26 cellular contexts compared by ENCODE assay signal in the genomic region with DNA sequence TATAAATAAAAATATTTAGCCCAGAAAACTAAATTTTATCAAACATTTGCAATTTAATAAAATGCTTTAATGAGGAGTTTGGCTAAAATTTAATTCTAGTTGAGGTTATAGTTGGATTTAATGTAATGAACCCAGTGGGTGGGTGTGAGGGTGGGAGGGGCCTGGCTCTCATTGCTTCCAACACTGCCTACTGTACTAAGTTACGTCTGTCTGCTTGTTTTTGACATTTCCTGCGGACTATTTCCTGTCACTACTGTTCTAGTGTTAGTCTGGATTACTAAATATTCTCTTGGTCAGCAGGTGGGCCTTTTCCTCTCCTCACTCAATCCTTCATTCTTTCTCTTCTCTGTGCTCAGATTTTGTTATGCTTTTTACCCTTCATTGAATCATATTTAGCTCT.
"Had no signal": no experiment of that assay in that cellular context is flagged by ENCODE, and none has a peak within 500 bp of the region (broad histone marks: within the 10 kb centered on the region; RNA-seq: fewer than 3 reads in every experiment).

No MANE protein-coding gene starts in this region.

- DNase-seq: activated CD4-positive, alpha-beta T cell treated with anti-CD3 and anti-CD28 coated beads for 36 hours; activated CD4-positive, alpha-beta T cell treated with anti-CD3 and anti-CD28 coated beads, Interleukin-2, amount 10 ng/mL, durations not matched to agents 7 days and 5 days; activated CD4-positive, alpha-beta T cell treated with anti-CD3 and anti-CD28 coated beads, Interleukin-2, amount 50 U/mL, for 48 hours; activated CD8-positive, alpha-beta T cell treated with anti-CD3 and anti-CD28 coated beads, Interleukin-2, amount 10 ng/mL, durations not matched to agents 7 days and 5 days; activated gamma-delta T cell treated with Interleukin-2 at 50 U/mL for 16 hours; activated naive CD4-positive, alpha-beta T cell treated with anti-CD3 and anti-CD28 coated beads for 36 hours; activated T-cell treated with anti-CD3 and anti-CD28 coated beads, Interleukin-2, amount 50 U/mL, for 24 hours; adrenal gland; body of pancreas; MG63; NCI-H1048; NCI-H1105 treated with DMSO at 0.1 percent for 48 hours; NCI-H1436; NCI-H1694; NCI-H1930; NCI-H2081 treated with DMSO at 0.1 percent for 48 hours; NCI-H226; NCI-H524 treated with DMSO at 0.1 percent for 48 hours; SHP77; SJCRH30 had no signal

- H3K36me3 Mint-ChIP-seq: activated naive CD4-positive, alpha-beta T cell treated with anti-CD3 and anti-CD28 coated beads, Interleukin-2, amount 50 U/mL, for 72 hours had no signal

- H3K4me1 ChIP-seq: adrenal gland, body of pancreas, breast epithelium, SJCRH30 had no signal

- H3K9me3 Mint-ChIP-seq: activated CD4-positive, alpha-beta T cell treated with anti-CD3 and anti-CD28 coated beads, Interleukin-2, amount 10 ng/mL, durations not matched to agents 7 days and 5 days; activated naive CD4-positive, alpha-beta T cell treated with anti-CD3 and anti-CD28 coated beads for 36 hours; activated T-cell treated with anti-CD3 and anti-CD28 coated beads, Interleukin-2, amount 50 U/mL, for 24 hours; activated T-helper 2 cell treated with anti-CD3 and anti-CD28 coated beads, Interferon-gamma antibody, Interleukin-2, Interleukin-4, amounts not matched to agents 10 μg/mL and 5 μg/mL and 100 μg/mL, durations not matched to agents 14 hours and 24 hours and 36 hours had no signal

- H3K4me1 Mint-ChIP-seq: activated CD4-positive, alpha-beta T cell treated with anti-CD3 and anti-CD28 coated beads for 36 hours; activated CD4-positive, alpha-beta T cell treated with anti-CD3 and anti-CD28 coated beads, Interleukin-2, amount 10 ng/mL, durations not matched to agents 7 days and 5 days had no signal

- H3K27ac Mint-ChIP-seq: activated CD4-positive, alpha-beta T cell treated with anti-CD3 and anti-CD28 coated beads for 36 hours; activated CD4-positive, alpha-beta T cell treated with anti-CD3 and anti-CD28 coated beads, Interleukin-2, amount 10 ng/mL, durations not matched to agents 7 days and 5 days; activated CD8-positive, alpha-beta T cell treated with anti-CD3 and anti-CD28 coated beads, Interleukin-2, amount 10 ng/mL, durations not matched to agents 7 days and 5 days; activated naive CD4-positive, alpha-beta T cell treated with anti-CD3 and anti-CD28 coated beads for 36 hours; activated naive CD4-positive, alpha-beta T cell treated with anti-CD3 and anti-CD28 coated beads, Interleukin-2, amount 50 U/mL, for 72 hours; activated T-cell treated with anti-CD3 and anti-CD28 coated beads, Interleukin-2, amount 50 U/mL, for 24 hours; activated T-helper 2 cell treated with anti-CD3 and anti-CD28 coated beads, Interferon-gamma antibody, Interleukin-2, Interleukin-4, amounts not matched to agents 10 μg/mL and 5 μg/mL and 100 μg/mL, durations not matched to agents 14 hours and 24 hours and 36 hours had no signal

- H3K4me3 ChIP-seq: adrenal gland, body of pancreas, breast epithelium, MG63, SJCRH30, SK-N-MC had no signal

- ATAC-seq: activated CD4-positive, alpha-beta T cell treated with anti-CD3 and anti-CD28 coated beads for 36 hours; activated CD4-positive, CD25-positive, alpha-beta regulatory T cell treated with anti-CD3 and anti-CD28 coated beads, Interleukin-2, amount 50 U/mL, for 24 hours; activated CD8-positive, alpha-beta T cell treated with anti-CD3 and anti-CD28 coated beads, Interleukin-2, amount 10 ng/mL, durations not matched to agents 7 days and 5 days; activated naive CD4-positive, alpha-beta T cell treated with anti-CD3 and anti-CD28 coated beads, Interleukin-2, amount 50 U/mL, for 72 hours; body of pancreas; Panc1 had no signal

- H3K4me3 Mint-ChIP-seq: activated CD4-positive, alpha-beta T cell treated with anti-CD3 and anti-CD28 coated beads for 36 hours; activated CD4-positive, alpha-beta T cell treated with anti-CD3 and anti-CD28 coated beads, Interleukin-2, amount 10 ng/mL, durations not matched to agents 7 days and 5 days; activated CD8-positive, alpha-beta T cell treated with anti-CD3 and anti-CD28 coated beads, Interleukin-2, amount 10 ng/mL, durations not matched to agents 7 days and 5 days; activated naive CD4-positive, alpha-beta T cell treated with anti-CD3 and anti-CD28 coated beads for 36 hours; activated T-cell treated with anti-CD3 and anti-CD28 coated beads, Interleukin-2, amount 50 U/mL, for 24 hours had no signal

- H3K27me3 ChIP-seq: adrenal gland, body of pancreas, breast epithelium, MG63, SJCRH30 had no signal

- H3K36me3 ChIP-seq: adrenal gland, breast epithelium, MG63, SJCRH30 had no signal

- H3K27ac ChIP-seq: adrenal gland, body of pancreas, breast epithelium, SJCRH30, SK-N-MC had no signal

- H3K9me3 ChIP-seq: adrenal gland, body of pancreas, breast epithelium, MG63, SJCRH30 had no signal
